9 cellular contexts compared by ENCODE assay signal in genomic region chr17:75151893-75152292, GRCh38. TPM values are rescaled to one million over a fixed set of nuclear protein-coding genes. Genes with fewer than 3 reads are reported as not detected.
DNase-seq lines count a peak whose midpoint lies in the region; ATAC-seq lines count a peak whose summit lies in the region.
"Had no signal": no experiment of that assay in that cellular context is flagged by ENCODE, and none has a peak within 500 bp of the region (broad histone marks: within the 10 kb centered on the region; RNA-seq: fewer than 3 reads in every experiment).

No MANE protein-coding gene starts in this region.

- no peak for ATAC-seq in activated naive CD8-positive, alpha-beta T cell treated with anti-CD3 and anti-CD28 coated beads, Interleukin-2, amount 50 U/mL, for 24 hours
- ATAC-seq in natural killer cell treated with Interleukin-12 subunit alpha and Interleukin-12 subunit beta and Interleukin-15 and Interleukin-18, amount 100 ng/mL, for 72 hours, result no peak

- no peak overlapping the region for H2BK120ac ChIP-seq in neuronal stem cell (ENCODE audit: low read depth, low read length)

- H3K36me3 Mint-ChIP-seq in activated naive CD8-positive, alpha-beta T cell treated with anti-CD3 and anti-CD28 coated beads, Interleukin-2, amount 50 U/mL, for 24 hours (ENCODE audit: low read depth), result peaks cover 31% of the 10 kb centered on the region
- peaks cover 20% of the 10 kb centered on the region for H3K36me3 Mint-ChIP-seq in natural killer cell treated with Interleukin-12 subunit alpha and Interleukin-12 subunit beta and Interleukin-15 and Interleukin-18, amount 100 ng/mL, for 72 hours

- peak overlapping the region; percentile 93 for H3K4me3 Mint-ChIP-seq in activated naive CD8-positive, alpha-beta T cell treated with anti-CD3 and anti-CD28 coated beads, Interleukin-2, amount 50 U/mL, for 24 hours
- peak overlapping the region; percentile 98 for H3K4me3 Mint-ChIP-seq in natural killer cell treated with Interleukin-12 subunit alpha and Interleukin-12 subunit beta and Interleukin-15 and Interleukin-18, amount 100 ng/mL, for 72 hours

- peaks cover 3 to 9% of the 10 kb centered on the region in 2 donors for H3K4me1 ChIP-seq in neuronal stem cell (ENCODE audit: control insufficient read depth in 2 of 2, insufficient read depth in 1 of 2, low read depth in 1 of 2, low read length in 2 of 2)

- no peak overlapping the region for H2AFZ ChIP-seq in neuronal stem cell (ENCODE audit: low read length)

- H2AK5ac ChIP-seq in neuronal stem cell (ENCODE audit: low read depth, low read length), result no peak overlapping the region

- H3K27me3 Mint-ChIP-seq in activated naive CD8-positive, alpha-beta T cell treated with anti-CD3 and anti-CD28 coated beads, Interleukin-2, amount 50 U/mL, for 24 hours, result peaks cover 2% of the 10 kb centered on the region
- no peaks in the 10 kb centered on the region for H3K27me3 Mint-ChIP-seq in natural killer cell treated with Interleukin-12 subunit alpha and Interleukin-12 subunit beta and Interleukin-15 and Interleukin-18, amount 100 ng/mL, for 72 hours

- no peak overlapping the region for H3K27ac Mint-ChIP-seq in activated naive CD8-positive, alpha-beta T cell treated with anti-CD3 and anti-CD28 coated beads, Interleukin-2, amount 50 U/mL, for 24 hours
- peak overlapping the region in 1 of 2 donors; percentile 67 for H3K27ac Mint-ChIP-seq in natural killer cell treated with Interleukin-12 subunit alpha and Interleukin-12 subunit beta and Interleukin-15 and Interleukin-18, amount 100 ng/mL, for 72 hours

- H3K23ac ChIP-seq in neuronal stem cell (ENCODE audit: low read depth, low read length, poor library complexity), result no peak overlapping the region

- no peak overlapping the region for H3K18ac ChIP-seq in neuronal stem cell (ENCODE audit: low read length)

- no peak overlapping the region for H3K4ac ChIP-seq in neuronal stem cell (ENCODE audit: low read length)

- DNase-seq in NCI-H510A treated with DMSO at 0.1 percent for 48 hours (lab: John Stamatoyannopoulos, UW) (peak; percentile 39), NCI-H510A (lab: John Stamatoyannopoulos, UW) (no peak), NCI-H2081 treated with DMSO at 0.1 percent for 48 hours (lab: John Stamatoyannopoulos, UW) (peak; percentile 48), NCI-H146 treated with DMSO at 0.1 percent for 48 hours (lab: John Stamatoyannopoulos, UW; ENCODE audit: unreplicated experiment) (no peak), neuronal stem cell (ENCODE audit: low spot score) (no peak), HUDEP-2 (lab: John Stamatoyannopoulos, UW; ENCODE audit: unreplicated experiment in 76 of 76) (no peak)
- DNase-seq in activated naive CD8-positive, alpha-beta T cell treated with anti-CD3 and anti-CD28 coated beads, Interleukin-2, amount 50 U/mL, for 24 hours, result no peak
- DNase-seq in natural killer cell treated with Interleukin-12 subunit alpha and Interleukin-12 subunit beta and Interleukin-15 and Interleukin-18, amount 100 ng/mL, for 72 hours (ENCODE audit: low spot score), result no peak
- DNase-seq: brain microvascular endothelial cell had no signal

- no peaks in the 10 kb centered on the region for H3K9me3 ChIP-seq in neuronal stem cell (replicated peaks in 1 of 2; ENCODE audit: control insufficient read depth in 2 of 2, insufficient read depth in 1 of 2, low read depth in 1 of 2, low read length in 2 of 2)

- H4K8ac ChIP-seq in neuronal stem cell (ENCODE audit: low read depth, low read length), result no peak overlapping the region

- no peak overlapping the region for H2BK15ac ChIP-seq in neuronal stem cell (ENCODE audit: low read length)

- no peak overlapping the region for H2BK12ac ChIP-seq in neuronal stem cell (ENCODE audit: low read length)

- H3K36me3 ChIP-seq in neuronal stem cell (replicated peaks in 1 of 2; ENCODE audit: control insufficient read depth in 2 of 2, insufficient read depth in 2 of 2, low read length in 2 of 2), result peaks cover 14 to 39% of the 10 kb centered on the region in 2 donors

- no CpG with 5 or more reads among the region's 7 CpGs for WGBS in neuronal stem cell (ENCODE audit: extremely low coverage in 2 of 2, insufficient read length in 2 of 2, insufficient replicate concordance in 1 of 2), 2 donors

- no peak overlapping the region for H3K4me2 ChIP-seq in neuronal stem cell (ENCODE audit: insufficient read depth, low read length, poor library complexity, severe bottlenecking)

- no peaks in the 10 kb centered on the region for H3K9me3 Mint-ChIP-seq in activated naive CD8-positive, alpha-beta T cell treated with anti-CD3 and anti-CD28 coated beads, Interleukin-2, amount 50 U/mL, for 24 hours
- H3K9me3 Mint-ChIP-seq in natural killer cell treated with Interleukin-12 subunit alpha and Interleukin-12 subunit beta and Interleukin-15 and Interleukin-18, amount 100 ng/mL, for 72 hours, result no peaks in the 10 kb centered on the region

- H2BK5ac ChIP-seq in neuronal stem cell (ENCODE audit: low read length), result no peak overlapping the region

- H3K4me1 Mint-ChIP-seq in activated naive CD8-positive, alpha-beta T cell treated with anti-CD3 and anti-CD28 coated beads, Interleukin-2, amount 50 U/mL, for 24 hours, result peaks cover 32% of the 10 kb centered on the region
- H3K4me1 Mint-ChIP-seq in natural killer cell treated with Interleukin-12 subunit alpha and Interleukin-12 subunit beta and Interleukin-15 and Interleukin-18, amount 100 ng/mL, for 72 hours (ENCODE audit: low read depth in 2 of 2), result peaks cover 32 to 44% of the 10 kb centered on the region in 2 donors

- H3K14ac ChIP-seq in neuronal stem cell (ENCODE audit: low read length), result no peak overlapping the region

- peak overlapping the region in 1 of 2 donors; percentile 90 for H3K4me3 ChIP-seq in neuronal stem cell (ENCODE audit: low read length in 2 of 2)

- H3K9ac ChIP-seq in neuronal stem cell (ENCODE audit: low read depth, low read length, poor library complexity), result no peak overlapping the region

- no peak overlapping the region for H3K27ac ChIP-seq in neuronal stem cell (replicated peaks; ENCODE audit: low read length)
- H3K27ac ChIP-seq: brain microvascular endothelial cell had no signal

- H3K79me1 ChIP-seq in neuronal stem cell (ENCODE audit: low read depth, low read length), result peaks cover 7% of the 10 kb centered on the region

- H4K91ac ChIP-seq in neuronal stem cell (ENCODE audit: low read depth, low read length, poor library complexity), result no peak overlapping the region

- H3K27me3 ChIP-seq in neuronal stem cell (ENCODE audit: control insufficient read depth in 3 of 3, insufficient read depth in 3 of 3, low read depth in 1 of 3, low read length in 3 of 3), result no peaks in the 10 kb centered on the region
- H3K27me3 ChIP-seq: brain microvascular endothelial cell had no signal

RNA-seq across cellular contexts. Expression of gene JPT1, which starts 2.4 kb away (rescaled TPM):
- total RNA-seq in natural killer cell treated with Interleukin-12 subunit alpha and Interleukin-12 subunit beta and Interleukin-15 and Interleukin-18, amount 100 ng/mL, for 72 hours, result 100 to 1,000 TPM; 219 to 351 TPM
- polyA plus RNA-seq in neuronal stem cell (2013, experiment 1 of 2), result 267 TPM
- polyA plus RNA-seq in neuronal stem cell (2013, experiment 2 of 2), result 277 TPM

RNA-seq across cellular contexts. Expression of gene NT5C, which starts 20.4 kb away (rescaled TPM):
- total RNA-seq in natural killer cell treated with Interleukin-12 subunit alpha and Interleukin-12 subunit beta and Interleukin-15 and Interleukin-18, amount 100 ng/mL, for 72 hours, result 10 to 100 TPM; 76.9 to 87.9 TPM
- polyA plus RNA-seq in neuronal stem cell (2013, experiment 1 of 2), result 59.9 TPM
- polyA plus RNA-seq in neuronal stem cell (2013, experiment 2 of 2), result 58.9 TPM

RNA-seq across cellular contexts. Expression of gene SUMO2, which starts 30.9 kb away (rescaled TPM):
- total RNA-seq in natural killer cell treated with Interleukin-12 subunit alpha and Interleukin-12 subunit beta and Interleukin-15 and Interleukin-18, amount 100 ng/mL, for 72 hours, result 100 to 1,000 TPM; 332 to 497 TPM
- polyA plus RNA-seq in neuronal stem cell (2013, experiment 1 of 2), result 507 TPM
- polyA plus RNA-seq in neuronal stem cell (2013, experiment 2 of 2), result 553 TPM

RNA-seq across cellular contexts. Expression of gene ARMC7, which starts 42.1 kb away (rescaled TPM):
- total RNA-seq in natural killer cell treated with Interleukin-12 subunit alpha and Interleukin-12 subunit beta and Interleukin-15 and Interleukin-18, amount 100 ng/mL, for 72 hours, result 10 to 100 TPM; 13.3 to 13.7 TPM
- 7.3 TPM for polyA plus RNA-seq in neuronal stem cell (2013, experiment 1 of 2)
- polyA plus RNA-seq in neuronal stem cell (2013, experiment 2 of 2), result 6.9 TPM

RNA-seq across cellular contexts. Expression of gene NUP85, which starts 53.6 kb away (rescaled TPM):
- 100 to 1,000 TPM in 1 of 2 donors, 10 to 100 TPM in 1; 94.1 to 202 TPM for total RNA-seq in natural killer cell treated with Interleukin-12 subunit alpha and Interleukin-12 subunit beta and Interleukin-15 and Interleukin-18, amount 100 ng/mL, for 72 hours
- 46.4 TPM for polyA plus RNA-seq in neuronal stem cell (2013, experiment 1 of 2)
- polyA plus RNA-seq in neuronal stem cell (2013, experiment 2 of 2), result 44.0 TPM

Comparison
In these comparisons a context has a peak if more than half of its experiments do, and no peak if none do; other contexts are left out.
1. DNase-seq: peak in NCI-H510A treated with DMSO at 0.1 percent for 48 hours (single experiment) and NCI-H2081 treated with DMSO at 0.1 percent for 48 hours (single experiment); none in NCI-H510A (single experiment), activated naive CD8-positive, alpha-beta T cell treated with anti-CD3 and anti-CD28 coated beads, Interleukin-2, amount 50 U/mL, for 24 hours (single experiment), natural killer cell treated with Interleukin-12 subunit alpha and Interleukin-12 subunit beta and Interleukin-15 and Interleukin-18, amount 100 ng/mL, for 72 hours (single experiment), NCI-H146 treated with DMSO at 0.1 percent for 48 hours (single experiment), neuronal stem cell (single experiment) and HUDEP-2 (0 of 76).